18 cellular contexts compared by ENCODE assay signal in genomic region chr3:67656614-67657013, GRCh38. TPM values are rescaled to one million over a fixed set of nuclear protein-coding genes. Genes with fewer than 3 reads are reported as not detected.
DNase-seq lines count a peak whose midpoint lies in the region; ATAC-seq and TF ChIP-seq lines count a peak whose summit lies in the region.
"Had no signal": no experiment of that assay in that cellular context is flagged by ENCODE, and none has a peak within 500 bp of the region (broad histone marks: within the 10 kb centered on the region; RNA-seq: fewer than 3 reads in every experiment).

No MANE protein-coding gene starts in this region.

- peaks cover 37 to 68% (median 52%) of the 10 kb centered on the region in 4 donors for H3K4me1 Mint-ChIP-seq in CD4-positive, alpha-beta memory T cell
- peaks cover 40% of the 10 kb centered on the region for H3K4me1 Mint-ChIP-seq in activated B cell treated with CpG ODN at 0.5 μM for 24 hours
- peaks cover 37 to 74% (median 58%) of the 10 kb centered on the region in 4 donors for H3K4me1 Mint-ChIP-seq in naive thymus-derived CD8-positive, alpha-beta T cell

- H3K4me3 Mint-ChIP-seq in CD4-positive, alpha-beta memory T cell, result peak overlapping the region in 1 of 8 donors; percentile 90
- H3K4me3 Mint-ChIP-seq in activated B cell treated with CpG ODN at 0.5 μM for 24 hours, result peak overlapping the region; percentile 86
- peak overlapping the region in 2 of 10 donors; percentile 79 to 92 for H3K4me3 Mint-ChIP-seq in naive thymus-derived CD8-positive, alpha-beta T cell
- H3K4me3 Mint-ChIP-seq: HFFc6 had no signal

- H2AFZ ChIP-seq in GM23248, result no peak overlapping the region

- ATAC-seq in activated B cell treated with CpG ODN at 0.5 μM for 24 hours (ENCODE audit: low read depth), result no peak
- no peak for ATAC-seq in naive thymus-derived CD8-positive, alpha-beta T cell
- ATAC-seq: SK-N-SH treated with all-trans-retinoic acid at 6 μM for 48 hours had no signal

- H3K4me3 ChIP-seq in BLaER1 treated with 17β-estradiol and CSF1 and Interleukin-3, amounts not matched to agents 10 nM and 100 nM, result no peak overlapping the region
- no peak overlapping the region for H3K4me3 ChIP-seq in CD4-positive, alpha-beta memory T cell (ENCODE audit: low read length in 2 of 2)
- H3K4me3 ChIP-seq in GM23248 (no peak overlapping the region), colonic mucosa (no peak overlapping the region)
- H3K4me3 ChIP-seq: MG63 had no signal

- H4K20me1 ChIP-seq in BLaER1 treated with 17β-estradiol and CSF1 and Interleukin-3, amounts not matched to agents 10 nM and 100 nM, result no peaks in the 10 kb centered on the region
- H4K20me1 ChIP-seq in GM23248 (ENCODE audit: insufficient read depth), result no peaks in the 10 kb centered on the region

- H3K4me1 ChIP-seq in BLaER1 treated with 17β-estradiol and CSF1 and Interleukin-3, amounts not matched to agents 10 nM and 100 nM, result peaks cover 22 to 36% (median 32%) of the 10 kb centered on the region in 10 experiments
- peaks cover 46% of the 10 kb centered on the region for H3K4me1 ChIP-seq in CD4-positive, alpha-beta memory T cell (ENCODE audit: insufficient read depth, low read length)
- H3K4me1 ChIP-seq in GM23248 (ENCODE audit: insufficient read depth) (peaks cover 11% of the 10 kb centered on the region), colonic mucosa (no peaks in the 10 kb centered on the region)
- H3K4me1 ChIP-seq: BE2C had no signal

- 94 to 100% methylated on average over 2 of the region's 2 CpGs for WGBS in GM23248 (ENCODE audit: low coverage in 1 of 2, low lambda C conversion rate in 2 of 2, missing lambda C conversion rate in 2 of 2), 2 experiments

- CTCF ChIA-PET in CD4-positive, alpha-beta memory T cell (lab: Charles Lee; ENCODE audit: partially characterized antibody), result interaction anchor here (0.9 to 3.3 kb wide), 6 partner anchors 19 to 686 kb away, joined by 3 to 17 read pairs (median 4); no protein-coding TSS in a partner anchor
- CTCF ChIA-PET in activated B cell treated with CpG ODN at 0.5 μM for 24 hours (lab: Charles Lee), result no interaction called here

- peak in 1 of 5 donors; percentile 12 for DNase-seq in CD4-positive, alpha-beta memory T cell
- DNase-seq in activated B cell treated with CpG ODN at 0.5 μM for 24 hours (no peak), T-helper 2 cell (no peak), GM23248 (no peak), colonic mucosa (no peak)
- no peak for DNase-seq in naive thymus-derived CD8-positive, alpha-beta T cell
- DNase-seq: BE2C; COR-L47; HFFc6; MG63; NCI-H1105 treated with DMSO at 0.1 percent for 48 hours; NCI-H1694 treated with DMSO at 0.1 percent for 48 hours; NCI-H345; NCI-H526 treated with DMSO at 0.1 percent for 48 hours; NK-92 treated with Interleukin-12 subunit alpha and Interleukin-12 subunit beta, amount 100 ng/mL, for 24 hours; SHP77 treated with DMSO at 0.1 percent for 48 hours had no signal

- in situ Hi-C loops in GM23248 (cut with MboI), result no loop called here

- H3K9me3 ChIP-seq in BLaER1 treated with 17β-estradiol and CSF1 and Interleukin-3, amounts not matched to agents 10 nM and 100 nM (replicated peaks in 1 of 11), result peaks cover 0 to 15% (median 0%) of the 10 kb centered on the region in 11 experiments; a peak in 9 of 22 replicates
- no peaks in the 10 kb centered on the region for H3K9me3 ChIP-seq in CD4-positive, alpha-beta memory T cell (ENCODE audit: control insufficient read depth in 1 of 2, low read length in 2 of 2)
- H3K9me3 ChIP-seq in GM23248 (ENCODE audit: low read depth), result no peaks in the 10 kb centered on the region
- no peaks in the 10 kb centered on the region for H3K9me3 ChIP-seq in colonic mucosa
- H3K9me3 ChIP-seq: MG63 had no signal

- no peak overlapping the region for H3K9ac ChIP-seq in BLaER1 treated with 17β-estradiol and CSF1 and Interleukin-3, amounts not matched to agents 10 nM and 100 nM
- no peak overlapping the region for H3K9ac ChIP-seq in GM23248
- H3K9ac ChIP-seq in colonic mucosa (ENCODE audit: low read depth in 2 of 2, low read length in 2 of 2), result no peak overlapping the region

- H3K4me2 ChIP-seq in BLaER1 treated with 17β-estradiol and CSF1 and Interleukin-3, amounts not matched to agents 10 nM and 100 nM, result peak overlapping the region in 7 of 11 experiments; percentile 83 to 96 (median 91); a peak in 11 of 22 replicates
- H3K4me2 ChIP-seq in GM23248 (ENCODE audit: unreplicated experiment), result no peak overlapping the region

- H3K9me3 Mint-ChIP-seq in CD4-positive, alpha-beta memory T cell, result no peaks in the 10 kb centered on the region
- H3K9me3 Mint-ChIP-seq in activated B cell treated with CpG ODN at 0.5 μM for 24 hours, result no peaks in the 10 kb centered on the region
- peaks cover 0 to 34% (median 3%) of the 10 kb centered on the region in 9 donors for H3K9me3 Mint-ChIP-seq in naive thymus-derived CD8-positive, alpha-beta T cell
- H3K9me3 Mint-ChIP-seq: HFFc6 had no signal

- H3K27ac ChIP-seq in BLaER1 treated with 17β-estradiol and CSF1 and Interleukin-3, amounts not matched to agents 10 nM and 100 nM, result no peak overlapping the region
- peak overlapping the region; percentile 28 for H3K27ac ChIP-seq in CD4-positive, alpha-beta memory T cell (ENCODE audit: low read depth, low read length)
- H3K27ac ChIP-seq in GM23248, result no peak overlapping the region
- no peak overlapping the region for H3K27ac ChIP-seq in colonic mucosa

- peak overlapping the region; percentile 91 to 97 (median 95) for H3K27ac Mint-ChIP-seq in CD4-positive, alpha-beta memory T cell
- peak overlapping the region; percentile 85 for H3K27ac Mint-ChIP-seq in activated B cell treated with CpG ODN at 0.5 μM for 24 hours
- H3K27ac Mint-ChIP-seq in naive thymus-derived CD8-positive, alpha-beta T cell, result peak overlapping the region in 8 of 10 donors; percentile 86 to 97 (median 96)
- H3K27ac Mint-ChIP-seq: HFFc6 had no signal

- peaks cover 0 to 6% (median 0%) of the 10 kb centered on the region in 11 experiments; a peak in 1 of 22 replicates for H3K36me3 ChIP-seq in BLaER1 treated with 17β-estradiol and CSF1 and Interleukin-3, amounts not matched to agents 10 nM and 100 nM
- H3K36me3 ChIP-seq in CD4-positive, alpha-beta memory T cell (ENCODE audit: insufficient read depth, low read length), result no peaks in the 10 kb centered on the region
- H3K36me3 ChIP-seq in GM23248 (ENCODE audit: low read depth) (no peaks in the 10 kb centered on the region), colonic mucosa (no peaks in the 10 kb centered on the region)
- H3K36me3 ChIP-seq: BE2C, MG63 had no signal

- TF ChIP-seq CTCF in activated B cell treated with CpG ODN at 0.5 μM for 24 hours (IDR thresholded peaks at IDR 0.05) (no peak), colonic mucosa (IDR thresholded peaks at IDR 0.05) (no peak)

- intact Hi-C loops in CD4-positive, alpha-beta memory T cell (cut with micrococcal nuclease), result loop anchor here (1.0 to 10.0 kb wide), 7 partner anchors 8 to 1426 kb away; partner anchors contain the start of genes ARL6IP5, LRIG1 and UBA3
- intact Hi-C loops in activated B cell treated with CpG ODN at 0.5 μM for 24 hours (cut with micrococcal nuclease), result loop anchor here (10.0 kb wide), 2 partner anchors 1152 to 1272 kb away; partner anchors contain the start of gene LRIG1
- intact Hi-C loops in colonic mucosa (cut with DNase I), result no loop called here

- peaks cover 12 to 38% (median 28%) of the 10 kb centered on the region in 11 experiments; a peak in 20 of 22 replicates for H3K27me3 ChIP-seq in BLaER1 treated with 17β-estradiol and CSF1 and Interleukin-3, amounts not matched to agents 10 nM and 100 nM
- no peaks in the 10 kb centered on the region for H3K27me3 ChIP-seq in CD4-positive, alpha-beta memory T cell (ENCODE audit: insufficient read depth, low read length)
- H3K27me3 ChIP-seq in GM23248 (replicated peaks; ENCODE audit: insufficient read depth), result no peaks in the 10 kb centered on the region
- no peaks in the 10 kb centered on the region for H3K27me3 ChIP-seq in colonic mucosa
- H3K27me3 ChIP-seq: BE2C, MG63 had no signal

- peaks cover 9% of the 10 kb centered on the region; the same call in 1 of the 2 replicates for H3F3A ChIP-seq in GM23248 (ENCODE audit: insufficient read depth)

- POLR2A ChIA-PET in CD4-positive, alpha-beta memory T cell (lab: Charles Lee; ENCODE audit: partially characterized antibody), result interaction anchor here (0.8 to 5.7 kb wide), 10 partner anchors 9 to 401 kb away, joined by 3 to 47 read pairs (median 7); no protein-coding TSS in a partner anchor
- POLR2A ChIA-PET in activated B cell treated with CpG ODN at 0.5 μM for 24 hours (lab: Charles Lee), result interaction anchor here (0.6 to 3.8 kb wide), 2 partner anchors 29 to 31 kb away, joined by 3 to 23 read pairs; no protein-coding TSS in a partner anchor
- POLR2A ChIA-PET in naive thymus-derived CD8-positive, alpha-beta T cell (lab: Charles Lee), result interaction anchor here (1.2 to 5.8 kb wide), 6 partner anchors 8 to 82 kb away, joined by 3 to 105 read pairs (median 6); no protein-coding TSS in a partner anchor

- no peaks in the 10 kb centered on the region for H3K27me3 Mint-ChIP-seq in CD4-positive, alpha-beta memory T cell
- no peaks in the 10 kb centered on the region for H3K27me3 Mint-ChIP-seq in activated B cell treated with CpG ODN at 0.5 μM for 24 hours
- H3K27me3 Mint-ChIP-seq in naive thymus-derived CD8-positive, alpha-beta T cell, result no peaks in the 10 kb centered on the region

- peaks cover 5 to 12% of the 10 kb centered on the region in 2 donors for H3K36me3 Mint-ChIP-seq in CD4-positive, alpha-beta memory T cell
- H3K36me3 Mint-ChIP-seq in activated B cell treated with CpG ODN at 0.5 μM for 24 hours (ENCODE audit: low read depth), result peaks cover 6% of the 10 kb centered on the region
- peaks cover 0 to 7% (median 5%) of the 10 kb centered on the region in 3 donors for H3K36me3 Mint-ChIP-seq in naive thymus-derived CD8-positive, alpha-beta T cell

- peaks cover 24% of the 10 kb centered on the region for H3K79me2 ChIP-seq in GM23248 (ENCODE audit: insufficient read depth)

- no peaks in the 10 kb centered on the region for H3K9me2 ChIP-seq in GM23248 (ENCODE audit: insufficient read depth)

RNA-seq across cellular contexts. Expression of gene SUCLG2, which starts 2.2 kb away (rescaled TPM):
- total RNA-seq in CD4-positive, alpha-beta memory T cell, result 10 to 100 TPM; 46.1 to 48.0 TPM
- polyA plus RNA-seq in CD4-positive, alpha-beta memory T cell, result 100 to 1,000 TPM in 1 of 2 donors, 10 to 100 TPM in 1; 65.5 to 114 TPM
- 38.9 and 40.8 TPM in 2 replicates for total RNA-seq in activated B cell treated with CpG ODN at 0.5 μM for 24 hours
- 10 to 100 TPM; 62.7 to 64.6 TPM for total RNA-seq in naive thymus-derived CD8-positive, alpha-beta T cell
- polyA plus RNA-seq in naive thymus-derived CD8-positive, alpha-beta T cell, result 10 to 100 TPM; 79.7 to 93.8 (median 91.4) TPM
- total RNA-seq in GM23248 (2014; rRNA removed; shearing (Covaris generic)), result 47.3 and 49.9 TPM in 2 replicates
- polyA plus RNA-seq in GM23248 (2016; fragmentation: Nextera tagmentation; extraction: Ambion mirVana), result 49.9 and 53.1 TPM in 2 replicates
- total RNA-seq in colonic mucosa, result 100 to 1,000 TPM; 114 to 219 TPM
